ENCODE assay signal across 16 cellular contexts in the genomic region with DNA sequence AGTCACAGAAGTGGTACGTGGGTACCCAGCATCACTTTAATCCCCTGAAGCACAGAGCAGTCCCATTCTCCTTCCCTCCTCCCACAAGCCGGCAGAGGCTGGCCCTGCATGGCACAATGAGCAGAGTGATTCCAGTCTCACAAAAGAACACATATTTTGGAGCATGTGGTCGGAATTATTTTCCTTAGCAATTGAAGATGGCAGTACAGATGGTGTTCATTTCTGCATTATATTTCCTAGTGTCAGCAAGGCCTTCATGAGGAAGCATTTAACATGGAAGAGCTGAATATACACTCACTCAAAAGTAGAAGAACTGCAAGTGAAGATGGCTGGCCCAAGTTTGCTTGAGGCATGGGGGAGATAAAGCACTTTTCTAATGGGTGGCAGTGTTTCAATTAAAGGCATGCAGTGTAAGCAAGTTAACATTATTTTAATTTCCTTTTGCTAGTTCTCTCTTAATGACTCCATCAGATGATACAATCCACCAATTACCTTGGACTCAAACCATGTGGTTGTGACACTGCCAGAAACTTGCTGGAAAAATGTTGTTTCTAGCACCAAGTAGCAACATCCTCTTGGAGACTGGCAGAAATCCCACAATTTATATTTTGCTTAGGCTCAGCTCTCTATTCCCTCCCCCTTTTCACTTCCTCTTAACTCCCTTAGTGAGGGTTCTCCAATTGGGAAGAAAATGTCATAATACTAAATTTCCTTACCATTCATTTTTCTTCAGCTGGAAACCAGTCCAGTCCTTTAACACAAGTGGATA.
A peak's percentile ranks its signal among the peaks of the same experiment; 100 is the strongest.
DNase-seq lines count a peak whose midpoint lies in the region; ATAC-seq, FAIRE-seq and TF ChIP-seq lines count a peak whose summit lies in the region.
"Had no signal": no experiment of that assay in that cellular context is flagged by ENCODE, and none has a peak within 500 bp of the region (broad histone marks: within the 10 kb centered on the region; RNA-seq: fewer than 3 reads in every experiment).

No MANE protein-coding gene starts in this region.

- H3K4me1 ChIP-seq in A549 (peaks cover 43% of the 10 kb centered on the region), GM23248 (ENCODE audit: insufficient read depth) (peaks cover 19% of the 10 kb centered on the region), heart left ventricle (peaks cover 0 to 34% (median 14%) of the 10 kb centered on the region in 12 donors)
- no peaks in the 10 kb centered on the region for H3K4me1 ChIP-seq in CD8-positive, alpha-beta memory T cell (ENCODE audit: insufficient read depth, low read length)
- H3K4me1 ChIP-seq: uterus had no signal

- H2AFZ ChIP-seq in GM23248 = peak overlapping the region; percentile 7; the same call in 1 of the 2 replicates

- no peak for DNase-seq in A549 (ENCODE audit: low read depth in 1 of 2, low spot score in 1 of 2)
- peak; percentile 54 for DNase-seq in GM23248
- DNase-seq in astrocyte of the hippocampus (ENCODE audit: low read depth, low spot score) = peak; percentile 67
- peak in 1 of 5 donors; percentile 26 for DNase-seq in heart left ventricle
- no peak for DNase-seq in RWPE1 (ENCODE audit: low spot score)
- DNase-seq in DMS79 (lab: John Stamatoyannopoulos, UW) = no peak
- DNase-seq in CD8-positive, alpha-beta memory T cell = no peak
- DNase-seq: activated CD4-positive, alpha-beta T cell treated with anti-CD3 and anti-CD28 coated beads for 48 hours; BE2C; body of pancreas; NCI-H1436 treated with DMSO at 0.1 percent for 48 hours; NCI-H510A treated with DMSO at 0.1 percent for 48 hours; pancreas; uterus had no signal

- CTCF ChIA-PET in A549 (lab: Yijun Ruan, JAX) (interaction anchor here (0.6 kb wide), 1 partner anchor 14 kb away, joined by 7 read pairs; no protein-coding TSS in a partner anchor), RWPE1 (lab: Yijun Ruan, JAX) (no interaction called here)
- CTCF ChIA-PET in CD8-positive, alpha-beta memory T cell (lab: Charles Lee) = no interaction called here

- TF ChIP-seq CTCF in A549 (IDR thresholded peaks at IDR 0.05) = no peak
- TF ChIP-seq CTCF in heart left ventricle (IDR thresholded peaks at IDR 0.05) = no peak
- TF ChIP-seq CTCF in RWPE1 (conservative IDR thresholded peaks at IDR 0.05; ENCODE audit: low read depth) = no peak

- TF ChIP-seq EP300 in A549 (IDR thresholded peaks at IDR 0.05) = no peak

- H3K9me3 ChIP-seq in A549 = no peaks in the 10 kb centered on the region
- H3K9me3 ChIP-seq in GM23248 (ENCODE audit: low read depth) = no peaks in the 10 kb centered on the region
- no peaks in the 10 kb centered on the region for H3K9me3 ChIP-seq in heart left ventricle
- no peaks in the 10 kb centered on the region for H3K9me3 ChIP-seq in CD8-positive, alpha-beta memory T cell (ENCODE audit: low read length)
- H3K9me3 ChIP-seq: BE2C, body of pancreas, pancreas, uterus had no signal

- no peaks in the 10 kb centered on the region for H3K79me2 ChIP-seq in GM23248 (ENCODE audit: insufficient read depth)

- H3K4me2 ChIP-seq in A549 (no peak overlapping the region), GM23248 (ENCODE audit: unreplicated experiment) (no peak overlapping the region)

- 89% methylated on average over 3 of the region's 3 CpGs for WGBS in A549 (ENCODE audit: missing lambda C conversion rate)
- WGBS in GM23248 (ENCODE audit: low coverage in 1 of 2, low lambda C conversion rate in 2 of 2, missing lambda C conversion rate in 2 of 2), 2 experiments = 37 to 46% methylated on average over 3 of the region's 3 CpGs
- WGBS in heart left ventricle, 4 donors = 68 to 93% (median 87%) methylated on average over 3 of the region's 3 CpGs

- peak overlapping the region in 2 of 8 donors; percentile 14 to 22 for H3K27ac Mint-ChIP-seq in CD8-positive, alpha-beta memory T cell
- H3K27ac Mint-ChIP-seq: mesothelial cell of epicardium had no signal

- H3K27me3 Mint-ChIP-seq in CD8-positive, alpha-beta memory T cell = peaks cover 0 to 1% of the 10 kb centered on the region in 2 donors

- in situ Hi-C loops in GM23248 (cut with MboI) = no loop called here

- no peak for TF ChIP-seq RAD21 in A549 (conservative IDR thresholded peaks at IDR 0.05 in 1 of 2, IDR thresholded peaks at IDR 0.05 in 1 of 2)

- H3K9me2 ChIP-seq in GM23248 (ENCODE audit: insufficient read depth) = no peaks in the 10 kb centered on the region

- H3K4me3 Mint-ChIP-seq in CD8-positive, alpha-beta memory T cell = no peak overlapping the region
- H3K4me3 Mint-ChIP-seq: mesothelial cell of epicardium had no signal

- ATAC-seq in A549 (no peak), heart left ventricle (peak; percentile 26 to 78 (median 50)), HG02885 (IDR thresholded peaks at IDR 0.05; ENCODE audit: poor library complexity, unreplicated experiment) (no peak)
- ATAC-seq: body of pancreas had no signal

- no peak overlapping the region for H3K9ac ChIP-seq in GM23248

- H3K27ac ChIP-seq in A549 (peak overlapping the region; percentile 15 to 87; a peak in 4 of 6 replicates), GM23248 (peak overlapping the region; percentile 11; the same call in 1 of the 2 replicates), heart left ventricle (peak overlapping the region in 7 of 12 donors; percentile 4 to 54 (median 15)), RWPE1 (no peak overlapping the region)
- H3K27ac ChIP-seq in CD8-positive, alpha-beta memory T cell (ENCODE audit: low read depth, low read length) = no peak overlapping the region
- H3K27ac ChIP-seq: body of pancreas, pancreas, uterus had no signal

- POLR2A ChIA-PET in A549 (lab: Yijun Ruan, JAX) = no interaction called here
- POLR2A ChIA-PET in RWPE1 (lab: Yijun Ruan, JAX; ENCODE audit: low non-redundant PET) = no interaction called here
- POLR2A ChIA-PET in CD8-positive, alpha-beta memory T cell (lab: Charles Lee) = no interaction called here

- H4K20me1 ChIP-seq in GM23248 (ENCODE audit: insufficient read depth) = no peaks in the 10 kb centered on the region

- peaks cover 0 to 31% (median 30%) of the 10 kb centered on the region in 3 donors for H3K36me3 Mint-ChIP-seq in CD8-positive, alpha-beta memory T cell

- H3K9me3 Mint-ChIP-seq in CD8-positive, alpha-beta memory T cell = no peaks in the 10 kb centered on the region
- H3K9me3 Mint-ChIP-seq: mesothelial cell of epicardium had no signal

- H3K36me3 ChIP-seq in GM23248 (ENCODE audit: low read depth) (peaks cover 11% of the 10 kb centered on the region; the same call in 1 of the 2 replicates), heart left ventricle (peaks cover 0 to 51% (median 0%) of the 10 kb centered on the region in 9 donors)
- H3K36me3 ChIP-seq in CD8-positive, alpha-beta memory T cell (ENCODE audit: insufficient read depth, low read length) = no peaks in the 10 kb centered on the region
- H3K36me3 ChIP-seq: BE2C, pancreas, uterus had no signal

- no peak for FAIRE-seq in A549 (lab: Jason Lieb, UNC)
- FAIRE-seq: pancreas had no signal

- H3K27me3 ChIP-seq in GM23248 (replicated peaks; ENCODE audit: insufficient read depth) (no peaks in the 10 kb centered on the region), heart left ventricle (no peaks in the 10 kb centered on the region)
- no peaks in the 10 kb centered on the region for H3K27me3 ChIP-seq in CD8-positive, alpha-beta memory T cell (ENCODE audit: insufficient read depth, low read length, poor library complexity, severe bottlenecking)
- H3K27me3 ChIP-seq: BE2C, body of pancreas, pancreas, uterus had no signal

- no peak for TF ChIP-seq POLR2A in A549 (IDR thresholded peaks at IDR 0.05; ENCODE audit: low read length)
- no peak for TF ChIP-seq POLR2A in heart left ventricle (IDR thresholded peaks at IDR 0.05)

- H3F3A ChIP-seq in GM23248 (ENCODE audit: insufficient read depth) = peaks cover 20% of the 10 kb centered on the region

- intact Hi-C loops in heart left ventricle (cut with DNase I) = no loop called here

- peaks cover 2 to 7% (median 3%) of the 10 kb centered on the region in 3 donors for H3K4me1 Mint-ChIP-seq in CD8-positive, alpha-beta memory T cell

- H3K4me3 ChIP-seq in A549 (no peak overlapping the region), GM23248 (no peak overlapping the region), heart left ventricle (no peak overlapping the region)
- H3K4me3 ChIP-seq in CD8-positive, alpha-beta memory T cell (ENCODE audit: low read length) = no peak overlapping the region
- H3K4me3 ChIP-seq: body of pancreas, pancreas, uterus had no signal

TF ChIP-seq in A549, 52 proteins besides CTCF, POLR2A, EP300 and RAD21:
- TF ChIP-seq USF2 (IDR thresholded peaks at IDR 0.05) (no peak), PHF8 (IDR thresholded peaks at IDR 0.05; ENCODE audit: borderline replicate concordance, low read depth) (no peak), HMGXB4 (CRISPR knock-in tag; IDR thresholded peaks at IDR 0.05; ENCODE audit: borderline replicate concordance) (no peak), RNF2 (IDR thresholded peaks at IDR 0.05; ENCODE audit: borderline replicate concordance, low read depth) (no peak), MAFK (IDR thresholded peaks at IDR 0.05; ENCODE audit: partially characterized antibody) (no peak), NFE2L2 (conservative IDR thresholded peaks at IDR 0.05; ENCODE audit: low read length) (no peak), HEYL (CRISPR knock-in tag; IDR thresholded peaks at IDR 0.05) (no peak)

Comparison
In these comparisons a context has a peak if more than half of its experiments do, and no peak if none do; other contexts are left out.
1. ATAC-seq: peak in heart left ventricle (4 of 4); none in A549 (0 of 2) and HG02885 (single experiment).
2. DNase-seq: peak in GM23248 (single experiment) and astrocyte of the hippocampus (single experiment); none in A549 (0 of 2), RWPE1 (single experiment), DMS79 (single experiment) and CD8-positive, alpha-beta memory T cell (0 of 5).
3. H3K27ac ChIP-seq: peak in A549 (2 of 2), GM23248 (single experiment) and heart left ventricle (7 of 12); none in RWPE1 (single experiment) and CD8-positive, alpha-beta memory T cell (single experiment).